36 cellular contexts compared by ENCODE assay signal in the genomic region with DNA sequence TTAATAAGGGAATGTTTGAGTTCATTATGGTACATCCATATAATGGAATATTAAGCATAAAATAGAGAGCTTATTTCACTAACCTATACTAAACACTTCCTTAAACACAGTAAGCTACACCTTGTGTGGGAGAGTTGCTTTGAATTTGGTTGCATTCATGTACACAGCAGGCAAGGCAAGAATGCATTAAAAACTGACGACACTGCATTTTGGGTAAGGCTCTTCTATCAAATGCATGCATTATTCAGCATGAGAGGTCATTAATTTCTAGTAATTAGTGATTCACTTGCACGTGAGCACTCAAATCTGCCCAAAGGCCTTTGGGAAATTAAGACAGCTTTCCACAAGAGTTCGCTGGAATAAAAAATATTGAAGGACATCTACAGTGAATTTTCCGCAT.
"Had no signal": no experiment of that assay in that cellular context is flagged by ENCODE, and none has a peak within 500 bp of the region (broad histone marks: within the 10 kb centered on the region; RNA-seq: fewer than 3 reads in every experiment).

No MANE protein-coding gene starts in this region.

- H3K9me3 ChIP-seq: MG63 had no signal

- DNase-seq: Karpas-422, Kasumi-1, MG63, MM.1S, MV-4-11, NCI-H1048, NCI-H1092, NCI-H1092 treated with DMSO at 0.1 percent for 48 hours, NCI-H1105, NCI-H1105 treated with DMSO at 0.1 percent for 48 hours, NCI-H1417, NCI-H1417 treated with DMSO at 0.1 percent for 48 hours, NCI-H1436, NCI-H1436 treated with DMSO at 0.1 percent for 48 hours, NCI-H146, NCI-H1694, NCI-H1694 treated with DMSO at 0.1 percent for 48 hours, NCI-H187, NCI-H187 treated with DMSO at 0.1 percent for 48 hours, NCI-H1930, NCI-H2029, NCI-H2029 treated with DMSO at 0.1 percent for 48 hours, NCI-H2081 treated with DMSO at 0.1 percent for 48 hours, NCI-H2107, NCI-H2171, NCI-H2171 treated with DMSO at 0.1 percent for 48 hours, NCI-H2227 treated with DMSO at 0.1 percent for 48 hours, NCI-H226, NCI-H345, NCI-H446, NCI-H446 treated with DMSO at 0.1 percent for 48 hours, NCI-H510A, NCI-H510A treated with DMSO at 0.1 percent for 48 hours, NCI-H524, NCI-H524 treated with DMSO at 0.1 percent for 48 hours, NCI-H526 had no signal

- H3K36me3 ChIP-seq: MG63 had no signal

- H3K4me3 ChIP-seq: MG63 had no signal

- H3K27me3 ChIP-seq: MG63 had no signal
